Comparison of ENCODE assay signal across 11 cellular contexts in genomic region chr3:179961081-179962078, GRCh38.
DNase-seq lines count a peak whose midpoint lies in the region; ATAC-seq and TF ChIP-seq lines count a peak whose summit lies in the region.
"Had no signal": no experiment of that assay in that cellular context is flagged by ENCODE, and none has a peak within 500 bp of the region (broad histone marks: within the 10 kb centered on the region; RNA-seq: fewer than 3 reads in every experiment).

No MANE protein-coding gene starts in this region.

- WGBS in mesendoderm (ENCODE audit: extremely low coverage, insufficient coverage, low lambda C conversion rate) = no CpG with 5 or more reads among the region's 11 CpGs
- 54 to 59% methylated on average over 11 of the region's 11 CpGs for WGBS in thyroid gland, 2 donors

- H3K9ac ChIP-seq in mesendoderm (ENCODE audit: low read length) = no peak overlapping the region

- H3K27ac ChIP-seq in CD8-positive, alpha-beta T cell (ENCODE audit: low read depth, low read length) = no peak overlapping the region
- H3K27ac ChIP-seq in mesendoderm (ENCODE audit: low read depth, low read length) = no peak overlapping the region
- H3K27ac ChIP-seq in thyroid gland = no peak overlapping the region
- H3K27ac ChIP-seq: VCaP had no signal

- intact Hi-C loops in CD8-positive, alpha-beta T cell (cut with DNase I, micrococcal nuclease) = no loop called here
- intact Hi-C loops in thyroid gland (cut with DNase I) = no loop called here

- H3K56ac ChIP-seq in mesendoderm (ENCODE audit: low read length) = no peak overlapping the region

- H2BK5ac ChIP-seq in mesendoderm (ENCODE audit: low read length) = no peak overlapping the region

- H3K27me3 ChIP-seq in CD8-positive, alpha-beta T cell (ENCODE audit: insufficient read depth, low read length) = peaks cover 5% of the 10 kb centered on the region
- no peaks in the 10 kb centered on the region for H3K27me3 ChIP-seq in mesendoderm (ENCODE audit: insufficient read depth, low read length, poor library complexity)
- no peaks in the 10 kb centered on the region for H3K27me3 ChIP-seq in thyroid gland

- peak; percentile 94 for DNase-seq in SHP77 treated with DMSO at 0.1 percent for 48 hours (lab: John Stamatoyannopoulos, UW)
- no peak for DNase-seq in CD8-positive, alpha-beta T cell
- DNase-seq in activated naive CD4-positive, alpha-beta T cell treated with anti-CD3 and anti-CD28 coated beads, Interleukin-2, amount 50 U/mL, for 72 hours (ENCODE audit: low spot score in 2 of 2) = no peak
- no peak for DNase-seq in mesendoderm
- DNase-seq in thyroid gland = no peak
- DNase-seq: head of caudate nucleus; stimulated activated CD8-positive, alpha-beta memory T cell treated with anti-CD3 and anti-CD28 coated beads, Interleukin-4, amount 100 ng/mL, for 48 hours had no signal

- H4K8ac ChIP-seq in mesendoderm (ENCODE audit: low read depth, low read length) = no peak overlapping the region

- no peak overlapping the region for H3K4me2 ChIP-seq in mesendoderm (ENCODE audit: low read length)

- no peaks in the 10 kb centered on the region for H3K4me1 ChIP-seq in CD8-positive, alpha-beta T cell (ENCODE audit: insufficient read depth, low read length)
- H3K4me1 ChIP-seq in mesendoderm (ENCODE audit: control insufficient read depth, low read depth, low read length) (no peaks in the 10 kb centered on the region), thyroid gland (no peaks in the 10 kb centered on the region)

- H3K18ac ChIP-seq in mesendoderm (ENCODE audit: low read length) = no peak overlapping the region

- H3K4me3 ChIP-seq in CD8-positive, alpha-beta T cell (ENCODE audit: low read depth, low read length) = no peak overlapping the region
- H3K4me3 ChIP-seq in mesendoderm (ENCODE audit: low read length) (no peak overlapping the region), thyroid gland (replicated peaks in 1 of 3) (no peak overlapping the region)

- H2BK15ac ChIP-seq in mesendoderm (replicated peaks; ENCODE audit: low read depth) = no peak overlapping the region

- H3K27ac Mint-ChIP-seq in CD8-positive, alpha-beta T cell = no peak overlapping the region
- no peak overlapping the region for H3K27ac Mint-ChIP-seq in activated naive CD4-positive, alpha-beta T cell treated with anti-CD3 and anti-CD28 coated beads, Interleukin-2, amount 50 U/mL, for 72 hours

- CTCF ChIA-PET in CD8-positive, alpha-beta T cell (lab: Charles Lee) = no interaction called here

- H3K4me3 Mint-ChIP-seq in CD8-positive, alpha-beta T cell = no peak overlapping the region

- TF ChIP-seq POLR2A in thyroid gland (IDR thresholded peaks at IDR 0.05) = no peak

- H2BK120ac ChIP-seq in mesendoderm (ENCODE audit: low read depth, low read length) = no peak overlapping the region

- ATAC-seq in GM18858 (IDR thresholded peaks at IDR 0.05; ENCODE audit: unreplicated experiment) (peak; percentile 71), GM21723 (IDR thresholded peaks at IDR 0.05; ENCODE audit: unreplicated experiment) (peak; percentile 61), HG03469 (IDR thresholded peaks at IDR 0.05; ENCODE audit: unreplicated experiment) (peak; percentile 71)
- no peak for ATAC-seq in CD8-positive, alpha-beta T cell
- ATAC-seq in activated naive CD4-positive, alpha-beta T cell treated with anti-CD3 and anti-CD28 coated beads, Interleukin-2, amount 50 U/mL, for 72 hours = no peak

- no peaks in the 10 kb centered on the region for H3K36me3 Mint-ChIP-seq in CD8-positive, alpha-beta T cell
- no peaks in the 10 kb centered on the region for H3K36me3 Mint-ChIP-seq in activated naive CD4-positive, alpha-beta T cell treated with anti-CD3 and anti-CD28 coated beads, Interleukin-2, amount 50 U/mL, for 72 hours

- H4K5ac ChIP-seq in mesendoderm (ENCODE audit: low read length) = no peak overlapping the region

- no peaks in the 10 kb centered on the region for H3K36me3 ChIP-seq in CD8-positive, alpha-beta T cell (ENCODE audit: insufficient read depth, low read length)
- no peaks in the 10 kb centered on the region for H3K36me3 ChIP-seq in mesendoderm (ENCODE audit: control insufficient read depth, insufficient read depth, low read length)
- no peaks in the 10 kb centered on the region for H3K36me3 ChIP-seq in thyroid gland

- POLR2A ChIA-PET in CD8-positive, alpha-beta T cell (lab: Charles Lee) = no interaction called here

- no peak overlapping the region for H2AK5ac ChIP-seq in mesendoderm (ENCODE audit: low read length)

- H3K9me3 Mint-ChIP-seq in CD8-positive, alpha-beta T cell = no peaks in the 10 kb centered on the region
- peaks cover 0 to 4% of the 10 kb centered on the region in 2 donors for H3K9me3 Mint-ChIP-seq in activated naive CD4-positive, alpha-beta T cell treated with anti-CD3 and anti-CD28 coated beads, Interleukin-2, amount 50 U/mL, for 72 hours

- TF ChIP-seq CTCF in CD8-positive, alpha-beta T cell (IDR thresholded peaks at IDR 0.05) = no peak
- no peak for TF ChIP-seq CTCF in thyroid gland (IDR thresholded peaks at IDR 0.05)

- H3K9me3 ChIP-seq in CD8-positive, alpha-beta T cell (ENCODE audit: low read length) = no peaks in the 10 kb centered on the region
- no peaks in the 10 kb centered on the region for H3K9me3 ChIP-seq in thyroid gland

- H3K79me1 ChIP-seq in mesendoderm (ENCODE audit: low read length) = no peaks in the 10 kb centered on the region

- H3K27me3 Mint-ChIP-seq in CD8-positive, alpha-beta T cell (ENCODE audit: low read depth) = peaks cover 13% of the 10 kb centered on the region

- H3K23ac ChIP-seq in mesendoderm (ENCODE audit: low read length) = no peak overlapping the region

- no peaks in the 10 kb centered on the region for H3K79me2 ChIP-seq in mesendoderm (ENCODE audit: control insufficient read depth, insufficient read depth, low read length)

- H3K4ac ChIP-seq in mesendoderm (ENCODE audit: low read depth, low read length) = no peak overlapping the region

- peaks cover 9% of the 10 kb centered on the region for H3K4me1 Mint-ChIP-seq in CD8-positive, alpha-beta T cell (ENCODE audit: low read depth)

Comparison
In these comparisons a context has a peak if more than half of its experiments do, and no peak if none do; other contexts are left out.
1. ATAC-seq: peak in GM18858 (single experiment), GM21723 (single experiment) and HG03469 (single experiment); none in CD8-positive, alpha-beta T cell (single experiment) and activated naive CD4-positive, alpha-beta T cell treated with anti-CD3 and anti-CD28 coated beads, Interleukin-2, amount 50 U/mL, for 72 hours (0 of 2).